ENCODE assay signal across 8 cellular contexts in the genomic region with DNA sequence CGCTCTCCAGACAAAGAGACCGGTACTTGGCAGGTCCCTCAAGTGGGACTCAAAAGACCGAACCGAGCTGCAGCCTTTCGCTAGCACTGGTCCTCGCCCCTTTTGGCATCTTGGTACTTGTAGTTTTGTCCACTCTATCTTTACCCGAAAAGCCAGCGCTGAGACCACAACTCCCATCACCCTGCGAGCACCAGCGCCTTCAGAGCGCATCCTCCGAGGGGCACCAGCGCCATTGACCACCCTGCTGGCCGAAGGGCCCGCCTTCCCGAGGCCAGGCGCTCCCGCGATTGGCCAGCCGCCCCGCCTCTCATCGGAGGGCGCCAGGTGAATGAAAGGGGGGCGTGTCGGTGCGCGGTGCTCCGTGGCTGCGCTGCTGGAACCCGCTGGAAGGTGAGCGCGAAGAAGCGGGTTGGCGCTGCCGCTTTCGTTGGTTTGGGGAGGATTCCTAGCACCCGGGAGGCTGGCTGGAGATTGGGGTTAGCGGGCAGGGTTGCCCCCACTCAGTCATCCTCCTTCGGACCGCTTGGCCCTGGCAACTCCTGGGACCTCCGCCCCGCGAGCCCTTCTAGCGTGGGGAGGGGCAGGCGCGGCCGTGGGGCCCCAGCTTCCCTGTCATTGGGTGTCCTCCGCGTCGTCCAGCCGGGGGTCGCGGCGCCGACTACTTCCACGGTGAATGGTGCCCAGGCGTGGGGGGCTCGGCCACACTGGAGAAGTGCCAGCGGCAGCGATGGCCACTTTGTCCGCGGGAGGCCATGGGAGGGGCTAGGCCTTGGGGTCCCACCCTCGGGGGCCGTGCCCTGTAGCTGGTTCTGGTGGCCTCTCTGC. TPM values are rescaled to one million over a fixed set of nuclear protein-coding genes. Genes with fewer than 3 reads are reported as not detected.
A peak's percentile ranks its signal among the peaks of the same experiment; 100 is the strongest.
DNase-seq lines count a peak whose midpoint lies in the region; ATAC-seq and TF ChIP-seq lines count a peak whose summit lies in the region.

A gene (plus strand): TSS at position 357 of the 825 bp plus-strand sequence. CDS start 5,553 bp downstream, outside the sequence.

- no peak within 1 kb of the TSS for H2BK12ac ChIP-seq in mesenchymal stem cell (ENCODE audit: low read length in 2 of 2)

- H3K4ac ChIP-seq in mesenchymal stem cell (ENCODE audit: low read depth in 1 of 2, low read length in 2 of 2): no peak within 1 kb of the TSS

- no peak within 1 kb of the TSS for H4K8ac ChIP-seq in mesenchymal stem cell (ENCODE audit: low read length)

- DNase-seq in EH (ENCODE audit: low read depth): peak; percentile 57
- peak; percentile 98 for DNase-seq in NCI-H2107 treated with DMSO at 0.1 percent for 48 hours (lab: John Stamatoyannopoulos, UW; ENCODE audit: unreplicated experiment)
- DNase-seq in activated CD8-positive, alpha-beta memory T cell treated with anti-CD3 and anti-CD28 coated beads, Interleukin-2, amount 50 U/mL, for 4 hours: peak; percentile 45
- no peak for DNase-seq in epithelial cell of proximal tubule (ENCODE audit: low read depth)
- peak; percentile 39 for DNase-seq in mesenchymal stem cell
- DNase-seq in stimulated activated CD8-positive, alpha-beta memory T cell treated with anti-CD3 and anti-CD28 coated beads, Interleukin-4, amount 100 ng/mL, for 24 hours (ENCODE audit: low read depth): peak; percentile 41

- H3K79me1 ChIP-seq in mesenchymal stem cell (replicated peaks; ENCODE audit: low read length, poor library complexity, severe bottlenecking): no peaks in the 10 kb centered on the region

- H3K4me2 ChIP-seq in mesenchymal stem cell (ENCODE audit: low read length, poor library complexity, severe bottlenecking): peak within 1 kb of the TSS; percentile 96

- peak within 1 kb of the TSS; percentile 32 for H2AFZ ChIP-seq in mesenchymal stem cell (ENCODE audit: low read depth, low read length)

- no peak within 1 kb of the TSS for H3K18ac ChIP-seq in mesenchymal stem cell (ENCODE audit: low read depth in 1 of 2, low read length in 2 of 2)

- H3K4me3 ChIP-seq in epithelial cell of proximal tubule (ENCODE audit: low read depth, low read length): peak within 1 kb of the TSS; percentile 48
- H3K4me3 ChIP-seq in mesenchymal stem cell (ENCODE audit: insufficient read depth in 1 of 2, low read depth in 1 of 2, low read length in 2 of 2): peak within 1 kb of the TSS; percentile 72 to 73

- H3K27ac ChIP-seq in mesenchymal stem cell (ENCODE audit: low read length, poor library complexity, severe bottlenecking): no peak within 1 kb of the TSS

- peak within 1 kb of the TSS; percentile 24 for H2BK5ac ChIP-seq in mesenchymal stem cell (ENCODE audit: low read depth, low read length, poor library complexity, severe bottlenecking)

- H2BK15ac ChIP-seq in mesenchymal stem cell (ENCODE audit: low read depth, poor library complexity, severe bottlenecking): no peak within 1 kb of the TSS

- TF ChIP-seq CTCF in epithelial cell of proximal tubule (conservative IDR thresholded peaks at IDR 0.05; ENCODE audit: low read depth, low read length): no peak

- peak within 1 kb of the TSS in 1 of 2 experiments; percentile 39 for H3K14ac ChIP-seq in mesenchymal stem cell (ENCODE audit: low read length in 2 of 2)

- no peak within 1 kb of the TSS for H4K91ac ChIP-seq in mesenchymal stem cell (ENCODE audit: low read length)

- WGBS in mesenchymal stem cell: 2% methylated on average over 62 of the region's 64 CpGs

- no peak within 1 kb of the TSS for H2AK5ac ChIP-seq in mesenchymal stem cell (ENCODE audit: low read length, severe bottlenecking)

- no peak within 1 kb of the TSS for H2BK120ac ChIP-seq in mesenchymal stem cell (ENCODE audit: low read depth, low read length)

- H3K23ac ChIP-seq in mesenchymal stem cell (ENCODE audit: low read length in 2 of 2): peak within 1 kb of the TSS in 1 of 2 experiments; percentile 32

- no peaks in the 10 kb centered on the region for H3K36me3 ChIP-seq in mesenchymal stem cell (ENCODE audit: control insufficient read depth in 1 of 2, insufficient read depth in 2 of 2, low read depth in 1 of 2, low read length in 2 of 2)

- peaks cover 18 to 66% of the 10 kb centered on the region in 2 experiments for H3K27me3 ChIP-seq in mesenchymal stem cell (ENCODE audit: control insufficient read depth in 1 of 2, insufficient read depth in 1 of 2, low read length in 2 of 2)

- H3K9me3 ChIP-seq in mesenchymal stem cell (ENCODE audit: control insufficient read depth, low read length): no peaks in the 10 kb centered on the region

- peaks cover 9% of the 10 kb centered on the region for H3K4me1 ChIP-seq in mesenchymal stem cell (ENCODE audit: control insufficient read depth, insufficient read depth, low read depth, low read length)

- ATAC-seq in GM21515 (IDR thresholded peaks at IDR 0.05; ENCODE audit: unreplicated experiment) (no peak), GM19035 (IDR thresholded peaks at IDR 0.05; ENCODE audit: unreplicated experiment) (no peak)

- H3K9ac ChIP-seq in mesenchymal stem cell (ENCODE audit: low read length): peak within 1 kb of the TSS; percentile 26

RNA-seq across cellular contexts. Expression of the gene that starts here (rescaled TPM):
- total RNA-seq in epithelial cell of proximal tubule: 0.07 and 0.23 TPM in 2 replicates
- under 0.01 TPM for polyA plus RNA-seq in mesenchymal stem cell (2013, experiment 1 of 2)
- under 0.01 TPM for polyA plus RNA-seq in mesenchymal stem cell (2013, experiment 2 of 2)
